In genomic region chr5:178129296-178129695, GRCh38 we compare ENCODE assay signal across 1 cellular context.
TF ChIP-seq lines count a peak whose summit lies in the region.

No MANE protein-coding gene starts in this region.

TF ChIP-seq in K562, 482 proteins besides CTCF, POLR2A, EP300 and RAD21:
- TF ChIP-seq FOXP1 (CRISPR knock-in tag; IDR thresholded peaks at IDR 0.05): no peak
- no peak for TF ChIP-seq POLR2H (tag; IDR thresholded peaks at IDR 0.05; ENCODE audit: low read depth)
- TF ChIP-seq, protein P1, sequence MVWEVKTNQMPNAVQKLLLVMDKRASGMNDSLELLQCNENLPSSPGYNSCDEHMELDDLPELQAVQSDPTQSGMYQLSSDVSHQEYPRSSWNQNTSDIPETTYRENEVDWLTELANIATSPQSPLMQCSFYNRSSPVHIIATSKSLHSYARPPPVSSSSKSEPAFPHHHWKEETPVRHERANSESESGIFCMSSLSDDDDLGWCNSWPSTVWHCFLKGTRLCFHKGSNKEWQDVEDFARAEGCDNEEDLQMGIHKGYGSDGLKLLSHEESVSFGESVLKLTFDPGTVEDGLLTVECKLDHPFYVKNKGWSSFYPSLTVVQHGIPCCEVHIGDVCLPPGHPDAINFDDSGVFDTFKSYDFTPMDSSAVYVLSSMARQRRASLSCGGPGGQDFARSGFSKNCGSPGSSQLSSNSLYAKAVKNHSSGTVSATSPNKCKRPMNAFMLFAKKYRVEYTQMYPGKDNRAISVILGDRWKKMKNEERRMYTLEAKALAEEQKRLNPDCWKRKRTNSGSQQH (CRISPR knock-in tag; IDR thresholded peaks at IDR 0.05): no peak
- no peak for TF ChIP-seq TBP (optimal IDR thresholded peaks at IDR 0.05; ENCODE audit: low read depth, low read length)
- TF ChIP-seq TRIM28 (IDR thresholded peaks at IDR 0.05): no peak
- TF ChIP-seq TOE1 (IDR thresholded peaks at IDR 0.05; ENCODE audit: borderline replicate concordance): no peak
- TF ChIP-seq TOE1 (CRISPR knock-in tag; IDR thresholded peaks at IDR 0.05; ENCODE audit: borderline replicate concordance, low read depth): no peak
- TF ChIP-seq RBM15 (IDR thresholded peaks at IDR 0.05; ENCODE audit: insufficient read depth, low read length): no peak
- TF ChIP-seq MEF2A (IDR thresholded peaks at IDR 0.05; ENCODE audit: control insufficient read depth, low read depth, low read length): no peak
- TF ChIP-seq ZC3H4 (CRISPR knock-in tag; IDR thresholded peaks at IDR 0.05; ENCODE audit: borderline replicate concordance): no peak
- TF ChIP-seq, protein P2, sequence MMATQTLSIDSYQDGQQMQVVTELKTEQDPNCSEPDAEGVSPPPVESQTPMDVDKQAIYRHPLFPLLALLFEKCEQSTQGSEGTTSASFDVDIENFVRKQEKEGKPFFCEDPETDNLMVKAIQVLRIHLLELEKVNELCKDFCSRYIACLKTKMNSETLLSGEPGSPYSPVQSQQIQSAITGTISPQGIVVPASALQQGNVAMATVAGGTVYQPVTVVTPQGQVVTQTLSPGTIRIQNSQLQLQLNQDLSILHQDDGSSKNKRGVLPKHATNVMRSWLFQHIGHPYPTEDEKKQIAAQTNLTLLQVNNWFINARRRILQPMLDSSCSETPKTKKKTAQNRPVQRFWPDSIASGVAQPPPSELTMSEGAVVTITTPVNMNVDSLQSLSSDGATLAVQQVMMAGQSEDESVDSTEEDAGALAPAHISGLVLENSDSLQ (IDR thresholded peaks at IDR 0.05): no peak
- no peak for TF ChIP-seq UBTF (IDR thresholded peaks at IDR 0.05; ENCODE audit: borderline replicate concordance in 1 of 2, low read depth in 2 of 2, low read length in 2 of 2)
- TF ChIP-seq SREBF1 (IDR thresholded peaks at IDR 0.05; ENCODE audit: borderline replicate concordance, low read depth, low read length): no peak
- TF ChIP-seq ATF6 (CRISPR knock-in tag; IDR thresholded peaks at IDR 0.05): no peak
TF ChIP-seq in K562: peak in this region for 0.
